8 cellular contexts compared by ENCODE assay signal in the genomic region with DNA sequence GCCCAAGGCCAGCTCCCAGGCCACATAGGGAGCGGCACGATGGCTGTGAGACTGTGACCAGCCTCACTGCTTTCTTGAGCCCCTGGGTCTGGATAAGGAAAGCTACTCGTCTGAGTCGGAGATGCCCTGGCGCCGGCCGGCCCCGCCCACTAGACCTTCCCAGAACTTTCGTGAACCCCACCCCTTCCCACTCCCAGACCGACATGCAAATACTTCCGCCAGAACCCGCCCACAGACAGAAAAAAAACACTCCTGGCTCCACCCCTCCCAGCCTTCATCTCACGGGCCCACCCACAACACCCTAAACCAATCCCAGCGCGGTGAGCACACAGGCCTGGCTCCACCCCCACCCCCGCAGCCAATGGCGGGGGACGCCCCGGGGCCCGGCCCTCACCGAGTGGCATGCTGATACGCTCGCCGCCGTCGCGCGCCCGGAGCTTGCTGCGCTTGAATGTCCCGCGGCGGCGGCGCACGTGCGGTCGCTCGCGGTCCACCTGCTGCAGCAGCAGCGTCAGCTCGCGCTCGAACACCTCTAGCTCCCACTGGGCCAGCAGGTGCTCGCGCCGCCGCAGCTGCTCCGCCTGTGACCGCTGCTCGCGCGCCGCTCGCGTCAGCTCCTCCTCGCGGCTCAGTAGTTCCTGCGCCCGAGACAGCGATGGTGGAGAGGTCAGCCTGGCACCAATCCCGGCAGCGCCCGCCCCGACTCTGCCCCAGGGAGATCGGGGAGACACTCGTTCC. TPM values are rescaled to one million over a fixed set of nuclear protein-coding genes. Genes with fewer than 3 reads are reported as not detected.
DNase-seq lines count a peak whose midpoint lies in the region; ATAC-seq, FAIRE-seq and TF ChIP-seq lines count a peak whose summit lies in the region.

No MANE protein-coding gene starts in this region.

- no TSS peak for BruUV-seq in GM12878 (replicated peaks; lab: Mats Ljungman, UMichigan)

- 94% methylated on average over 37 of the region's 67 CpGs for WGBS in GM12878 (ENCODE audit: insufficient coverage, insufficient replicate concordance, low lambda C conversion rate, missing lambda C conversion rate)

- SMC1A ChIA-PET in GM12878 (lab: Charles Lee; ENCODE audit: uncharacterized antibody, unreplicated experiment): interaction anchor here (1.0 kb wide), 1 partner anchor 13 kb away, joined by 3 read pairs; no protein-coding TSS in a partner anchor

- intact Hi-C loops in GM12878 (cut with micrococcal nuclease; ENCODE audit: unreplicated experiment): no loop called here

- peak; percentile 44 for ATAC-seq in GM12878
- ATAC-seq in GM21723 (IDR thresholded peaks at IDR 0.05; ENCODE audit: unreplicated experiment): no peak
- no peak for ATAC-seq in GM19395 (IDR thresholded peaks at IDR 0.05; ENCODE audit: unreplicated experiment)

- H2AFZ ChIP-seq in GM12878 (ENCODE audit: control insufficient read depth, low read depth, low read length): no peak overlapping the region

- no peaks in the 10 kb centered on the region for H3K9me3 ChIP-seq in GM12878 (replicated peaks; ENCODE audit: control insufficient read depth, insufficient read depth, low read length)

- H3K27ac ChIP-seq in GM12878 (ENCODE audit: control insufficient read depth, insufficient read depth): no peak overlapping the region

- TF ChIP-seq CTCF in GM12878 (IDR thresholded peaks at IDR 0.05 in 2 of 3, conservative IDR thresholded peaks at IDR 0.05 in 1 of 3; ENCODE audit: control insufficient read depth in 2 of 3, extremely low read depth in 1 of 3, insufficient read depth in 1 of 3, low read depth in 3 of 3, low read length in 3 of 3): no peak

- CTCF ChIA-PET in GM12878 (lab: Yijun Ruan, JAX): interaction anchor here (0.9 to 1.5 kb wide), 2 partner anchors 13 to 19 kb away, joined by 3 read pairs; no protein-coding TSS in a partner anchor

- no peak overlapping the region for H3K9ac ChIP-seq in GM12878 (ENCODE audit: control insufficient read depth, insufficient read depth, low read length)

- H3K27me3 ChIP-seq in GM12878 (replicated peaks in 1 of 2; ENCODE audit: control insufficient read depth in 2 of 2, insufficient read depth in 2 of 2, low read length in 1 of 2): no peaks in the 10 kb centered on the region

- TF ChIP-seq EP300 in GM12878 (IDR thresholded peaks at IDR 0.05; ENCODE audit: borderline replicate concordance in 1 of 2, control insufficient read depth in 1 of 2, low read depth in 2 of 2, low read length in 2 of 2): no peak

- no peaks in the 10 kb centered on the region; the same call in 1 of the 2 replicates for H4K20me1 ChIP-seq in GM12878 (ENCODE audit: control insufficient read depth, insufficient read depth)

- H3K4me2 ChIP-seq in GM12878 (ENCODE audit: control insufficient read depth, insufficient read depth): no peak overlapping the region

- H3K4me3 ChIP-seq in GM12878: no peak overlapping the region

- peaks cover 18 to 32% of the 10 kb centered on the region in 2 experiments; a peak in 3 of 4 replicates for H3K36me3 ChIP-seq in GM12878 (ENCODE audit: control insufficient read depth in 2 of 2, insufficient read depth in 2 of 2, low read length in 1 of 2)

- in situ Hi-C loops in GM12878 (cut with MboI): no loop called here

- peaks cover 18% of the 10 kb centered on the region for H3K79me2 ChIP-seq in GM12878 (ENCODE audit: control insufficient read depth, insufficient read depth, low read length)

- peak; percentile 40 for DNase-seq in activated T-cell treated with anti-CD3 and anti-CD28 coated beads for 48 hours (ENCODE audit: low read depth)
- no peak for DNase-seq in activated T-cell treated with anti-CD3 and anti-CD28 coated beads for 4 hours
- no peak for DNase-seq in GM12878 (ENCODE audit: low read depth, low spot score)
- DNase-seq in hypothalamus (lab: John Stamatoyannopoulos, UW): peak; percentile 18 to 97 (median 90)
- DNase-seq in pulmonary artery endothelial cell (ENCODE audit: low read depth, low spot score): peak; percentile 80
- no peak for DNase-seq in GM19238 (ENCODE audit: insufficient read length, low spot score)

- no peak for TF ChIP-seq POLR2A in GM12878 (IDR thresholded peaks at IDR 0.05; ENCODE audit: low read depth, low read length)

- H3K4me1 ChIP-seq in GM12878 (ENCODE audit: control insufficient read depth, insufficient read depth, low read length): peaks cover 4% of the 10 kb centered on the region

- FAIRE-seq in GM12878 (lab: Jason Lieb, UNC): no peak

- POLR2A ChIA-PET in GM12878 (lab: Charles Lee): interaction anchor here (0.6 kb wide), 1 partner anchor 47 kb away, joined by 3 read pairs; no protein-coding TSS in a partner anchor

- RAD21 ChIA-PET in GM12878 (lab: Charles Lee; ENCODE audit: unreplicated experiment): no interaction called here

- no peak for TF ChIP-seq RAD21 in GM12878 (IDR thresholded peaks at IDR 0.05; ENCODE audit: insufficient read depth, low read depth, low read length)

RNA-seq across cellular contexts. Expression of gene MAP3K11, which starts 7.0 kb away (rescaled TPM):
- total RNA-seq in GM12878 (2013; cell fraction: nucleolus; rRNA removed): 95.3 and 109 TPM in 2 replicates
- total RNA-seq in GM12878 (2014; rRNA removed) (37.4 and 39.9 TPM in 2 replicates), GM12878 (2014; rRNA removed; fragmentation: Illumina TruSeq; extraction: Trizol) (13.6 and 15.1 TPM in 2 replicates), GM12878 (2021) (62.6 and 64.7 TPM in 2 replicates), pulmonary artery endothelial cell (69.9 and 91.4 TPM in 2 replicates)
- 8.2 TPM for polyA plus RNA-seq in GM12878 (2011; ENCODE audit: low read depth)
- polyA plus RNA-seq in GM12878 (2011; rRNA removed) (17.0 and 27.9 TPM in 2 replicates), GM12878 (2014; fragmentation: Illumina TruSeq; extraction: Trizol) (6.6 and 14.0 TPM in 2 replicates), GM12878 (2014; fragmentation: Nextera tagmentation; extraction: Ambion mirVana) (1 to 10 TPM; 1.5 to 1.9 TPM), GM12878 (2014; rRNA removed) (51.8 and 58.7 TPM in 2 replicates), GM12878 (2016; fragmentation: Nextera tagmentation; extraction: Ambion mirVana) (10 to 100 TPM; 22.1 to 27.3 TPM)
- polyA plus RNA-seq in GM12878 (2011; cell fraction: cytosol; rRNA removed): 43.4 and 59.7 TPM in 2 replicates
- 80.4 and 99.7 TPM in 2 replicates for polyA plus RNA-seq in GM12878 (2011; cell fraction: nucleus; rRNA removed)
- polyA plus RNA-seq in GM12878 (2012): 29.2 and 38.0 TPM in 2 replicates
- polyA minus RNA-seq in GM12878 (2011; rRNA and poly(A)+ RNA removed): 31.5 and 53.3 TPM in 2 replicates
- polyA minus RNA-seq in GM12878 (2011; cell fraction: cytosol; rRNA and poly(A)+ RNA removed): 23.3 and 23.7 TPM in 2 replicates
- 31.8 and 54.0 TPM in 2 replicates for polyA minus RNA-seq in GM12878 (2011; cell fraction: nucleus; rRNA and poly(A)+ RNA removed)

RNA-seq across cellular contexts. Expression of gene PCNX3, which starts 8.5 kb away (rescaled TPM):
- total RNA-seq in GM12878 (2013; cell fraction: nucleolus; rRNA removed): 38.1 and 44.3 TPM in 2 replicates
- 14.0 and 19.9 TPM in 2 replicates for total RNA-seq in GM12878 (2014; rRNA removed)
- total RNA-seq in GM12878 (2014; rRNA removed; fragmentation: Illumina TruSeq; extraction: Trizol): 5.4 and 7.3 TPM in 2 replicates
- total RNA-seq in GM12878 (2021): 39.0 and 46.6 TPM in 2 replicates
- polyA plus RNA-seq in GM12878 (2011; ENCODE audit: low read depth): 8.1 TPM
- 2.9 and 8.2 TPM in 2 replicates for polyA plus RNA-seq in GM12878 (2011; rRNA removed)
- polyA plus RNA-seq in GM12878 (2011; cell fraction: cytosol; rRNA removed): 19.6 and 23.7 TPM in 2 replicates
- polyA plus RNA-seq in GM12878 (2011; cell fraction: nucleus; rRNA removed): 93.1 and 120 TPM in 2 replicates
- 16.6 and 21.0 TPM in 2 replicates for polyA plus RNA-seq in GM12878 (2012)
- polyA plus RNA-seq in GM12878 (2014; fragmentation: Illumina TruSeq; extraction: Trizol): 1.7 and 8.6 TPM in 2 replicates
- under 1 TPM; 0.03 to 0.15 TPM for polyA plus RNA-seq in GM12878 (2014; fragmentation: Nextera tagmentation; extraction: Ambion mirVana)
- 34.1 and 40.2 TPM in 2 replicates for polyA plus RNA-seq in GM12878 (2014; rRNA removed)
- polyA plus RNA-seq in GM12878 (2016; fragmentation: Nextera tagmentation; extraction: Ambion mirVana): 10 to 100 TPM in 1 of 2 experiments, 1 to 10 TPM in 1; 6.8 to 10.3 TPM
- polyA minus RNA-seq in GM12878 (2011; rRNA and poly(A)+ RNA removed): 12.1 and 24.9 TPM in 2 replicates
- polyA minus RNA-seq in GM12878 (2011; cell fraction: cytosol; rRNA and poly(A)+ RNA removed): 17.2 and 18.4 TPM in 2 replicates
- 29.3 and 54.2 TPM in 2 replicates for polyA minus RNA-seq in GM12878 (2011; cell fraction: nucleus; rRNA and poly(A)+ RNA removed)
- total RNA-seq in pulmonary artery endothelial cell: 14.3 and 17.7 TPM in 2 replicates

RNA-seq across cellular contexts. Expression of gene KCNK7, which starts 11.4 kb away (rescaled TPM):
- 0.42 and 0.67 TPM in 2 replicates for total RNA-seq in GM12878 (2013; cell fraction: nucleolus; rRNA removed)
- total RNA-seq in GM12878 (2014; rRNA removed) (0.16 and 0.23 TPM in 2 replicates), GM12878 (2014; rRNA removed; fragmentation: Illumina TruSeq; extraction: Trizol) (not detected in 2 replicates), GM12878 (2021) (0.29 and 0.54 TPM in 2 replicates), pulmonary artery endothelial cell (0.04 and 0.13 TPM in 2 replicates)
- polyA plus RNA-seq in GM12878 (2011; ENCODE audit: low read depth): not detected
- polyA plus RNA-seq in GM12878 (2011; rRNA removed) (not detected in 2 replicates), GM12878 (2014; fragmentation: Illumina TruSeq; extraction: Trizol) (not detected in 2 replicates), GM12878 (2014; fragmentation: Nextera tagmentation; extraction: Ambion mirVana) (under 1 TPM in 1 of 2 experiments, not detected in 1; 0.11 TPM), GM12878 (2014; rRNA removed) (0.15 TPM in 1 of 2 replicates, not detected in the other), GM12878 (2016; fragmentation: Nextera tagmentation; extraction: Ambion mirVana) (not detected)
- 0.08 TPM in 1 of 2 replicates, not detected in the other for polyA plus RNA-seq in GM12878 (2011; cell fraction: cytosol; rRNA removed)
- polyA plus RNA-seq in GM12878 (2011; cell fraction: nucleus; rRNA removed): 0.16 and 0.46 TPM in 2 replicates
- 0.08 and 0.80 TPM in 2 replicates for polyA plus RNA-seq in GM12878 (2012)
- 1.4 TPM in 1 of 2 replicates, not detected in the other for polyA minus RNA-seq in GM12878 (2011; rRNA and poly(A)+ RNA removed)
- not detected in 2 replicates for polyA minus RNA-seq in GM12878 (2011; cell fraction: cytosol; rRNA and poly(A)+ RNA removed)
- polyA minus RNA-seq in GM12878 (2011; cell fraction: nucleus; rRNA and poly(A)+ RNA removed): not detected in 2 replicates

RNA-seq across cellular contexts. Expression of gene SIPA1, which starts 30.9 kb away (rescaled TPM):
- total RNA-seq in GM12878 (2013; cell fraction: nucleolus; rRNA removed): 136 and 145 TPM in 2 replicates
- total RNA-seq in GM12878 (2014; rRNA removed): 51.7 and 61.2 TPM in 2 replicates
- 26.9 and 34.2 TPM in 2 replicates for total RNA-seq in GM12878 (2014; rRNA removed; fragmentation: Illumina TruSeq; extraction: Trizol)
- 132 and 139 TPM in 2 replicates for total RNA-seq in GM12878 (2021)
- polyA plus RNA-seq in GM12878 (2011; ENCODE audit: low read depth): 14.6 TPM
- 24.0 and 64.1 TPM in 2 replicates for polyA plus RNA-seq in GM12878 (2011; rRNA removed)
- 72.9 and 124 TPM in 2 replicates for polyA plus RNA-seq in GM12878 (2011; cell fraction: cytosol; rRNA removed)
- polyA plus RNA-seq in GM12878 (2011; cell fraction: nucleus; rRNA removed): 436 and 511 TPM in 2 replicates
- 69.0 and 88.3 TPM in 2 replicates for polyA plus RNA-seq in GM12878 (2012)
- polyA plus RNA-seq in GM12878 (2014; fragmentation: Illumina TruSeq; extraction: Trizol): 4.9 and 16.0 TPM in 2 replicates
- polyA plus RNA-seq in GM12878 (2014; fragmentation: Nextera tagmentation; extraction: Ambion mirVana): 1 to 10 TPM; 1.0 to 5.5 TPM
- polyA plus RNA-seq in GM12878 (2014; rRNA removed): 64.2 and 66.8 TPM in 2 replicates
- 10 to 100 TPM; 18.3 to 32.7 TPM for polyA plus RNA-seq in GM12878 (2016; fragmentation: Nextera tagmentation; extraction: Ambion mirVana)
- polyA minus RNA-seq in GM12878 (2011; rRNA and poly(A)+ RNA removed): 131 and 204 TPM in 2 replicates
- 70.8 and 88.3 TPM in 2 replicates for polyA minus RNA-seq in GM12878 (2011; cell fraction: cytosol; rRNA and poly(A)+ RNA removed)
- 87.9 and 144 TPM in 2 replicates for polyA minus RNA-seq in GM12878 (2011; cell fraction: nucleus; rRNA and poly(A)+ RNA removed)
- total RNA-seq in pulmonary artery endothelial cell: 45.3 and 63.5 TPM in 2 replicates

RNA-seq across cellular contexts. Expression of gene EHBP1L1, which starts 31.2 kb away (rescaled TPM):
- total RNA-seq in GM12878 (2013; cell fraction: nucleolus; rRNA removed): 101 and 114 TPM in 2 replicates
- 63.3 and 74.6 TPM in 2 replicates for total RNA-seq in GM12878 (2014; rRNA removed)
- 32.9 and 37.1 TPM in 2 replicates for total RNA-seq in GM12878 (2014; rRNA removed; fragmentation: Illumina TruSeq; extraction: Trizol)
- 90.7 and 92.7 TPM in 2 replicates for total RNA-seq in GM12878 (2021)
- polyA plus RNA-seq in GM12878 (2011; ENCODE audit: low read depth): 22.5 TPM
- 21.5 and 28.4 TPM in 2 replicates for polyA plus RNA-seq in GM12878 (2011; rRNA removed)
- 37.0 and 59.7 TPM in 2 replicates for polyA plus RNA-seq in GM12878 (2011; cell fraction: cytosol; rRNA removed)
- polyA plus RNA-seq in GM12878 (2011; cell fraction: nucleus; rRNA removed): 195 and 323 TPM in 2 replicates
- 52.1 and 68.8 TPM in 2 replicates for polyA plus RNA-seq in GM12878 (2012)
- 34.3 and 39.8 TPM in 2 replicates for polyA plus RNA-seq in GM12878 (2014; fragmentation: Illumina TruSeq; extraction: Trizol)
- polyA plus RNA-seq in GM12878 (2014; fragmentation: Nextera tagmentation; extraction: Ambion mirVana): under 1 TPM; 0.06 to 0.09 TPM
- 99.4 and 117 TPM in 2 replicates for polyA plus RNA-seq in GM12878 (2014; rRNA removed)
- polyA plus RNA-seq in GM12878 (2016; fragmentation: Nextera tagmentation; extraction: Ambion mirVana): 10 to 100 TPM; 15.5 to 18.9 TPM
- polyA minus RNA-seq in GM12878 (2011; rRNA and poly(A)+ RNA removed): 22.7 and 40.4 TPM in 2 replicates
- polyA minus RNA-seq in GM12878 (2011; cell fraction: cytosol; rRNA and poly(A)+ RNA removed): 33.2 and 33.8 TPM in 2 replicates
- polyA minus RNA-seq in GM12878 (2011; cell fraction: nucleus; rRNA and poly(A)+ RNA removed): 24.8 and 46.7 TPM in 2 replicates
- 39.5 and 43.5 TPM in 2 replicates for total RNA-seq in pulmonary artery endothelial cell

Comparison
In these comparisons a context has a peak if more than half of its experiments do, and no peak if none do; other contexts are left out.
1. DNase-seq: peak in activated T-cell treated with anti-CD3 and anti-CD28 coated beads for 48 hours (single experiment), hypothalamus (51 of 51) and pulmonary artery endothelial cell (single experiment); none in activated T-cell treated with anti-CD3 and anti-CD28 coated beads for 4 hours (single experiment), GM12878 (single experiment) and GM19238 (single experiment).